In the genomic region with DNA sequence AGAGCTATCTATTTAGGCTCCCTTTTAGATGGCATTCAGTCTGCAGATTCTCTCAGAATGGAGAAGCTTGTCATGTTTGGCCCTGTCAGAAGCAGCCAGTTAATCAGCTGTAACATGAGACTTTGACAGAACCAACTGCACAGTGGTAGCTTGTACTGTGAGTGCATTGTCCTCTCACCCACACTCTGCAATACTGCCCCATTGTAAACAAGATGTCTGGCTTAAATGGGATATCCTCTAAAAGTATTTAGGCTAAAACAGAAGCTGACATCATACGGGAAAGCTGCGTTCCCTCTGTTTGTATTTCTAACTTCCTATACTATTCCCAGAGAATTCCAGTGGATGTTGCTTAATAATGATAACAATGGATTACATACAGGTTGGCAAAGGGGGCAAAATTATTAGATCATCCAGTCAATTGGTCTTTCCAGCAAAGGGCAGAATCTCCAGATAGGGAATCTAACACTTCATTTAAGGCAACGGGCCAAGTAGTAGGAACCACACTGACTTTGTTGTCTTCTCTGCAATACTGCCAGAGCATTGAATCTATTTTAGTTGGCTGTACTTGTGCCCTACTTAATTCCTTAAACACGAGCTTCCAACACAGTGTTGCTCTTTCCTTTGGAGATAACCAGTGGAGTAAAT, we compare ENCODE assay signal across 11 cellular contexts. TPM values are rescaled to one million over a fixed set of nuclear protein-coding genes. Genes with fewer than 3 reads are reported as not detected.
A peak's percentile ranks its signal among the peaks of the same experiment; 100 is the strongest.
DNase-seq lines count a peak whose midpoint lies in the region; ATAC-seq and TF ChIP-seq lines count a peak whose summit lies in the region.
"Had no signal": no experiment of that assay in that cellular context is flagged by ENCODE, and none has a peak within 500 bp of the region (broad histone marks: within the 10 kb centered on the region; RNA-seq: fewer than 3 reads in every experiment).

No MANE protein-coding gene starts in this region.

- 54 to 57% methylated on average over 4 of the region's 4 CpGs for WGBS in body of pancreas, 2 donors

- no peaks in the 10 kb centered on the region for H3K9me3 ChIP-seq in body of pancreas
- H3K9me3 ChIP-seq in upper lobe of right lung, result no peaks in the 10 kb centered on the region
- H3K9me3 ChIP-seq: sigmoid colon, uterus had no signal

- DNase-seq in NCI-H82 (lab: John Stamatoyannopoulos, UW), result peak; percentile 24
- DNase-seq in NCI-H82 treated with DMSO at 0.1 percent for 48 hours (lab: John Stamatoyannopoulos, UW; ENCODE audit: unreplicated experiment), result no peak
- no peak for DNase-seq in body of pancreas
- no peak for DNase-seq in left colon
- no peak for DNase-seq in upper lobe of right lung
- no peak for DNase-seq in OCI-M1 (lab: John Stamatoyannopoulos, UW)
- no peak for DNase-seq in DMS114 treated with DMSO at 0.1 percent for 48 hours (lab: John Stamatoyannopoulos, UW; ENCODE audit: unreplicated experiment)
- DNase-seq: activated CD8-positive, alpha-beta memory T cell treated with anti-CD3 and anti-CD28 coated beads, Interleukin-2, amount 10 ng/mL, durations not matched to agents 7 days and 5 days; sigmoid colon; uterus had no signal

- H3K4me1 ChIP-seq in body of pancreas (peaks cover 15% of the 10 kb centered on the region), upper lobe of right lung (peaks cover 33% of the 10 kb centered on the region)
- H3K4me1 ChIP-seq: uterus had no signal

- no peak overlapping the region for H3K4me3 ChIP-seq in body of pancreas
- H3K4me3 ChIP-seq in upper lobe of right lung, result no peak overlapping the region
- H3K4me3 ChIP-seq: sigmoid colon, uterus had no signal

- no peak for TF ChIP-seq POLR2A in body of pancreas (IDR thresholded peaks at IDR 0.05)

- no peaks in the 10 kb centered on the region for H3K27me3 ChIP-seq in body of pancreas
- H3K27me3 ChIP-seq in upper lobe of right lung, result no peaks in the 10 kb centered on the region
- H3K27me3 ChIP-seq: sigmoid colon, uterus had no signal

- no peaks in the 10 kb centered on the region for H3K36me3 ChIP-seq in body of pancreas (replicated peaks in 1 of 2; ENCODE audit: insufficient read depth in 1 of 2, low read depth in 2 of 2)
- H3K36me3 ChIP-seq in upper lobe of right lung, result no peaks in the 10 kb centered on the region
- H3K36me3 ChIP-seq: sigmoid colon, uterus had no signal

- H3K27ac ChIP-seq in body of pancreas (peak overlapping the region in 3 of 4 donors; percentile 32 to 44 (median 35)), upper lobe of right lung (no peak overlapping the region)
- H3K27ac ChIP-seq: sigmoid colon, uterus had no signal

- intact Hi-C loops in body of pancreas (cut with DNase I) (loop anchor here (5.0 kb wide), 1 partner anchor 336 kb away; no protein-coding TSS in a partner anchor), left colon (cut with DNase I, micrococcal nuclease) (loop anchor here (5.0 to 10.0 kb wide), 2 partner anchors 336 to 359 kb away; no protein-coding TSS in a partner anchor), upper lobe of right lung (cut with DNase I) (loop anchor here (10.0 kb wide), 1 partner anchor 339 kb away; no protein-coding TSS in a partner anchor)

- peak; percentile 47 for ATAC-seq in body of pancreas
- ATAC-seq in left colon, result peak; percentile 58
- peak; percentile 72 for ATAC-seq in upper lobe of right lung
- no peak for ATAC-seq in HG03045 (IDR thresholded peaks at IDR 0.05; ENCODE audit: unreplicated experiment)

- TF ChIP-seq CTCF in body of pancreas (IDR thresholded peaks at IDR 0.05) (no peak), upper lobe of right lung (IDR thresholded peaks at IDR 0.05) (no peak)

RNA-seq across cellular contexts. Expression of a gene that starts 15.4 kb away (rescaled TPM):
- total RNA-seq in body of pancreas (1 to 10 TPM in 1 of 2 donors, under 1 TPM in 1; 0.52 to 2.6 TPM), left colon (1 to 10 TPM; 1.7 to 2.3 TPM), upper lobe of right lung (8.0 TPM)
